In genomic region chrX:45295587-45295986, GRCh38 we compare ENCODE assay signal across 9 cellular contexts.
A peak's percentile ranks its signal among the peaks of the same experiment; 100 is the strongest.
DNase-seq lines count a peak whose midpoint lies in the region; ATAC-seq and TF ChIP-seq lines count a peak whose summit lies in the region.
"Had no signal": no experiment of that assay in that cellular context is flagged by ENCODE, and none has a peak within 500 bp of the region (broad histone marks: within the 10 kb centered on the region; RNA-seq: fewer than 3 reads in every experiment).

No MANE protein-coding gene starts in this region.

- ATAC-seq in mucosa of descending colon (peak; percentile 66), psoas muscle (no peak)

- H3K27me3 ChIP-seq in Loucy (ENCODE audit: insufficient read depth, low read length, poor library complexity, severe bottlenecking) (no peaks in the 10 kb centered on the region), psoas muscle (ENCODE audit: insufficient read depth in 3 of 3, low read length in 2 of 3) (peaks cover 0 to 16% (median 0%) of the 10 kb centered on the region in 3 donors)

- H4K20me1 ChIP-seq in Loucy (ENCODE audit: insufficient read depth, low read length, poor library complexity, severe bottlenecking): no peaks in the 10 kb centered on the region

- in situ Hi-C loops in G401 (cut with HindIII; ENCODE audit: low sequenced_read_pairs): no loop called here

- H3K4me1 ChIP-seq in Loucy (ENCODE audit: insufficient read depth, low read length, poor library complexity, severe bottlenecking) (peaks cover 14% of the 10 kb centered on the region), mucosa of descending colon (ENCODE audit: low read depth) (no peaks in the 10 kb centered on the region), psoas muscle (no peaks in the 10 kb centered on the region)

- peak; percentile 64 for DNase-seq in ELR (ENCODE audit: low read depth)
- peak; percentile 41 for DNase-seq in astrocyte of the hippocampus (ENCODE audit: low read depth, low spot score)
- peak in 1 of 3 donors; percentile 75 for DNase-seq in mucosa of descending colon
- DNase-seq in psoas muscle: no peak
- no peak for DNase-seq in NCI-H187 (lab: John Stamatoyannopoulos, UW)
- DNase-seq in G401 (ENCODE audit: low spot score): no peak
- DNase-seq: activated CD4-positive, alpha-beta T cell treated with anti-CD3 and anti-CD28 coated beads for 4 hours; amniotic stem cell had no signal

- H3K4me3 ChIP-seq in Loucy (ENCODE audit: low read length, poor library complexity, severe bottlenecking): no peak overlapping the region
- no peak overlapping the region for H3K4me3 ChIP-seq in mucosa of descending colon
- H3K4me3 ChIP-seq in psoas muscle: no peak overlapping the region

- H3K36me3 ChIP-seq in Loucy (ENCODE audit: insufficient read depth, low read length) (no peaks in the 10 kb centered on the region), mucosa of descending colon (ENCODE audit: low read depth) (no peaks in the 10 kb centered on the region), psoas muscle (ENCODE audit: insufficient read depth in 1 of 2, low read depth in 1 of 2) (no peaks in the 10 kb centered on the region)

- intact Hi-C loops in mucosa of descending colon (cut with DNase I, micrococcal nuclease) (no loop called here), psoas muscle (cut with DNase I) (no loop called here)

- TF ChIP-seq CTCF in Loucy (conservative IDR thresholded peaks at IDR 0.05; ENCODE audit: low read length): no peak
- no peak for TF ChIP-seq CTCF in mucosa of descending colon (IDR thresholded peaks at IDR 0.05)
- TF ChIP-seq CTCF in psoas muscle (IDR thresholded peaks at IDR 0.05): no peak

- H3K9ac ChIP-seq in Loucy (ENCODE audit: low read depth, low read length, poor library complexity, severe bottlenecking): no peak overlapping the region

- WGBS in psoas muscle, 3 donors: 5 to 11% (median 11%) methylated on average over 2 of the region's 2 CpGs

- H3K9me2 ChIP-seq in Loucy (replicated peaks; ENCODE audit: low read depth, low read length): no peaks in the 10 kb centered on the region

- H3K4me2 ChIP-seq in Loucy (ENCODE audit: low read depth, low read length, poor library complexity, severe bottlenecking): peak overlapping the region; percentile 44

- no peak overlapping the region for H2AFZ ChIP-seq in Loucy (ENCODE audit: low read length)

- H3K79me2 ChIP-seq in Loucy (ENCODE audit: insufficient read depth, low read length): no peaks in the 10 kb centered on the region

- H3F3A ChIP-seq in Loucy (ENCODE audit: low read depth): no peaks in the 10 kb centered on the region

- no peaks in the 10 kb centered on the region for H3K9me3 ChIP-seq in Loucy (ENCODE audit: insufficient read depth, low read depth, low read length)
- no peaks in the 10 kb centered on the region for H3K9me3 ChIP-seq in mucosa of descending colon
- no peaks in the 10 kb centered on the region for H3K9me3 ChIP-seq in psoas muscle

- no peak overlapping the region for H3K27ac ChIP-seq in psoas muscle

Comparison
In these comparisons a context has a peak if more than half of its experiments do, and no peak if none do; other contexts are left out.
1. DNase-seq: peak in ELR (single experiment) and astrocyte of the hippocampus (single experiment); none in psoas muscle (0 of 2), NCI-H187 (0 of 2) and G401 (single experiment).